8 cellular contexts compared by ENCODE assay signal in the genomic region with DNA sequence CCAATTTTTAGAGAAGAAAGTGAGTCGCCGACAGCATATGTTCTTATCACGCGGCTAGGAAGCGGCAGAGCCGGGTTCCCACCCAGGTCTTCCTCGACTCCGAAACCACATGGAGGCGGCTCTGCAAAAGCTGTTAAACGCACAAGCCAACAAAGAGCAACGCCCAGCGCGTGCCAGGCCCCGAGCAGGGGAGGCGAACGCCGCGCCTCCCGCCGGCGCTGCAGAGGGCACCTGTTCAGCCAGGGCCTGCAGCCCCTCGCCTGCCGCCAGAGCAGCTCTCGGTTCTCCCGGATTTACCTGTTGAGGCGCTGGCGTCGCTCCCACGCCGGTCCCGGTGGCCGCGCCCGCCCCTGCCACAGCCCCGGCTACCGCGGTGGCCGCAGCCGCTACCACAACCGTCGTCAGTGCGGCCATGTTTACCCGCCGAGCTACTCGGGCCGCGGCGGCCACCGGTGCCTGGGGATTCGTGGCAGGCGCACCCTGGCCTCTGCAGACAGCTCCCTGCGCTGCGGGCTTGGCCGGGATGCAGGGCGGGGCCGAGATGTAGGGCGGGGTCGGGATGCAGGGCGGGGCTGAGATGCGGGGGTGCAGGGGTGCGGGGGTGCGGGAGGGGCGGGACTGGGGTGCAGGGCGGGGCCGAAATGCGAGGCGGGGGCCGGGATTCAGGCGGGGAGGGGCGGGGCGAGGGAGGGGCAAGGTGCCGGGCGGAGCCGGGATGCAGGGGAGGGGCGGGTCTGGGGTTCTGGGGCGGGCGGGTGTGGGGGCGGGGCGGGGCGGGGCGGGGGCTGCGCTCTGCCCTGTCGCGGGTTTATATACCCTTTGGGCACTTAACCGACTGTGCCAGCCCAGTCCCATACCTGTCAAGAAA. TPM values are rescaled to one million over a fixed set of nuclear protein-coding genes. Genes with fewer than 3 reads are reported as not detected.
DNase-seq lines count a peak whose midpoint lies in the region; ATAC-seq, FAIRE-seq and TF ChIP-seq lines count a peak whose summit lies in the region.

A gene with protein sequence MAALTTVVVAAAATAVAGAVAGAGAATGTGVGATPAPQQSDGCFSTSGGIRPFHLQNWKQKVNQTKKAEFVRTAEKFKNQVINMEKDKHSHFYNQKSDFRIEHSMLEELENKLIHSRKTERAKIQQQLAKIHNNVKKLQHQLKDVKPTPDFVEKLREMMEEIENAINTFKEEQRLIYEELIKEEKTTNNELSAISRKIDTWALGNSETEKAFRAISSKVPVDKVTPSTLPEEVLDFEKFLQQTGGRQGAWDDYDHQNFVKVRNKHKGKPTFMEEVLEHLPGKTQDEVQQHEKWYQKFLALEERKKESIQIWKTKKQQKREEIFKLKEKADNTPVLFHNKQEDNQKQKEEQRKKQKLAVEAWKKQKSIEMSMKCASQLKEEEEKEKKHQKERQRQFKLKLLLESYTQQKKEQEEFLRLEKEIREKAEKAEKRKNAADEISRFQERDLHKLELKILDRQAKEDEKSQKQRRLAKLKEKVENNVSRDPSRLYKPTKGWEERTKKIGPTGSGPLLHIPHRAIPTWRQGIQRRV (minus strand): TSS at position 525 of the 868 bp plus-strand sequence. CDS start 111 bp downstream, at position 414.

- DNase-seq in D721Med (ENCODE audit: insufficient read length, low spot score) (peak; percentile 77), HT1080 (ENCODE audit: low read depth) (peak; percentile 62), Panc1 (ENCODE audit: low read depth, low spot score) (no peak), fibroblast of the aortic adventitia (ENCODE audit: low read depth) (peak; percentile 66), nephron progenitor cell (peak; percentile 83)
- peak; percentile 51 for DNase-seq in activated T-helper 1 cell treated with anti-CD3 and anti-CD28 coated beads, Interleukin-12 subunit alpha, Interleukin-12 subunit beta, Interleukin-2, Interleukin-4 antibody, amounts not matched to agents 30 ng/mL and 10 ng/mL and 1 ng/mL, durations not matched to agents 14 hours and 24 hours and 36 hours (ENCODE audit: low spot score)

- peaks cover 53% of the 10 kb centered on the region for H3K27me3 Mint-ChIP-seq in activated T-helper 1 cell treated with anti-CD3 and anti-CD28 coated beads, Interleukin-12 subunit alpha, Interleukin-12 subunit beta, Interleukin-2, Interleukin-4 antibody, amounts not matched to agents 30 ng/mL and 10 ng/mL and 1 ng/mL, durations not matched to agents 14 hours and 24 hours and 36 hours (ENCODE audit: insufficient read depth)
- peaks cover 13% of the 10 kb centered on the region for H3K27me3 Mint-ChIP-seq in nephron progenitor cell (ENCODE audit: low read depth, poor library complexity)
- peaks cover 7% of the 10 kb centered on the region for H3K27me3 Mint-ChIP-seq in stimulated activated naive CD8-positive, alpha-beta T cell treated with anti-CD3 and anti-CD28 coated beads, Interleukin-15, Interleukin-2, amounts not matched to agents 100 ng/mL and 50 ng/mL, for 24 hours

- no peaks in the 10 kb centered on the region for H3K36me3 Mint-ChIP-seq in activated T-helper 1 cell treated with anti-CD3 and anti-CD28 coated beads, Interleukin-12 subunit alpha, Interleukin-12 subunit beta, Interleukin-2, Interleukin-4 antibody, amounts not matched to agents 30 ng/mL and 10 ng/mL and 1 ng/mL, durations not matched to agents 14 hours and 24 hours and 36 hours (ENCODE audit: low read depth)
- peaks cover 39% of the 10 kb centered on the region for H3K36me3 Mint-ChIP-seq in nephron progenitor cell (ENCODE audit: low read depth)
- H3K36me3 Mint-ChIP-seq in stimulated activated naive CD8-positive, alpha-beta T cell treated with anti-CD3 and anti-CD28 coated beads, Interleukin-15, Interleukin-2, amounts not matched to agents 100 ng/mL and 50 ng/mL, for 24 hours (ENCODE audit: low read depth) = no peaks in the 10 kb centered on the region

- H3K4me1 ChIP-seq in Panc1 (ENCODE audit: control insufficient read depth, insufficient read depth, low read length) = 0 out of 2 replicates have a peak, but pooled peaks cover 5% of the 10 kb centered on the region

- in situ Hi-C loops in Panc1 (cut with HindIII; ENCODE audit: low pct_unique_long_range_greater_than_20kb, low sequenced_read_pairs) = no loop called here

- CTCF ChIA-PET in Panc1 (lab: Charles Lee) = interaction anchor here (0.6 kb wide), 1 partner anchor 90 kb away, joined by 4 read pairs; no protein-coding TSS in a partner anchor

- POLR2A ChIA-PET in Panc1 (lab: Charles Lee) = no interaction called here

- FAIRE-seq in D721Med (lab: Jason Lieb, UNC) = no peak

- no TSS peak for BruUV-seq in Panc1 (replicated peaks; lab: Mats Ljungman, UMichigan)

- H3K4me3 Mint-ChIP-seq in activated T-helper 1 cell treated with anti-CD3 and anti-CD28 coated beads, Interleukin-12 subunit alpha, Interleukin-12 subunit beta, Interleukin-2, Interleukin-4 antibody, amounts not matched to agents 30 ng/mL and 10 ng/mL and 1 ng/mL, durations not matched to agents 14 hours and 24 hours and 36 hours = peak within 1 kb of the TSS; percentile 77
- H3K4me3 Mint-ChIP-seq in nephron progenitor cell = peak within 1 kb of the TSS; percentile 97
- peak within 1 kb of the TSS; percentile 85 for H3K4me3 Mint-ChIP-seq in stimulated activated naive CD8-positive, alpha-beta T cell treated with anti-CD3 and anti-CD28 coated beads, Interleukin-15, Interleukin-2, amounts not matched to agents 100 ng/mL and 50 ng/mL, for 24 hours

- no peaks in the 10 kb centered on the region; the same call in 1 of the 2 replicates for H3K36me3 ChIP-seq in Panc1 (ENCODE audit: control insufficient read depth, insufficient read depth, low read length)

- intact Hi-C loops in Panc1 (cut with micrococcal nuclease; ENCODE audit: unreplicated experiment) = no loop called here
- intact Hi-C loops in activated T-helper 1 cell treated with anti-CD3 and anti-CD28 coated beads, Interleukin-12 subunit alpha, Interleukin-12 subunit beta, Interleukin-2, Interleukin-4 antibody, amounts not matched to agents 30 ng/mL and 10 ng/mL and 1 ng/mL, durations not matched to agents 14 hours and 24 hours and 36 hours (cut with micrococcal nuclease) = loop anchor here (1.0 to 5.0 kb wide), 7 partner anchors 34 to 543 kb away; partner anchors contain the start of genes FEM1C, PGGT1B and TMED7

- H3K4me1 Mint-ChIP-seq in activated T-helper 1 cell treated with anti-CD3 and anti-CD28 coated beads, Interleukin-12 subunit alpha, Interleukin-12 subunit beta, Interleukin-2, Interleukin-4 antibody, amounts not matched to agents 30 ng/mL and 10 ng/mL and 1 ng/mL, durations not matched to agents 14 hours and 24 hours and 36 hours (ENCODE audit: low read depth) = peaks cover 9% of the 10 kb centered on the region
- H3K4me1 Mint-ChIP-seq in nephron progenitor cell = peaks cover 18% of the 10 kb centered on the region
- H3K4me1 Mint-ChIP-seq in stimulated activated naive CD8-positive, alpha-beta T cell treated with anti-CD3 and anti-CD28 coated beads, Interleukin-15, Interleukin-2, amounts not matched to agents 100 ng/mL and 50 ng/mL, for 24 hours (ENCODE audit: low read depth) = peaks cover 4% of the 10 kb centered on the region

- H3K9me3 ChIP-seq in Panc1 (ENCODE audit: control insufficient read depth, insufficient read depth, low read depth, low read length) = no peaks in the 10 kb centered on the region

- peaks cover 9% of the 10 kb centered on the region for H3K9me3 Mint-ChIP-seq in activated T-helper 1 cell treated with anti-CD3 and anti-CD28 coated beads, Interleukin-12 subunit alpha, Interleukin-12 subunit beta, Interleukin-2, Interleukin-4 antibody, amounts not matched to agents 30 ng/mL and 10 ng/mL and 1 ng/mL, durations not matched to agents 14 hours and 24 hours and 36 hours
- peaks cover 39% of the 10 kb centered on the region for H3K9me3 Mint-ChIP-seq in nephron progenitor cell
- H3K9me3 Mint-ChIP-seq in stimulated activated naive CD8-positive, alpha-beta T cell treated with anti-CD3 and anti-CD28 coated beads, Interleukin-15, Interleukin-2, amounts not matched to agents 100 ng/mL and 50 ng/mL, for 24 hours = peaks cover 6% of the 10 kb centered on the region

- no peaks in the 10 kb centered on the region; the same call in 1 of the 2 replicates for H3K27me3 ChIP-seq in Panc1 (ENCODE audit: control insufficient read depth, insufficient read depth, low read length)

- peak; percentile 77 for ATAC-seq in GM21381 (IDR thresholded peaks at IDR 0.05; ENCODE audit: unreplicated experiment)
- ATAC-seq in Panc1 = peak; percentile 95

- H3K4me3 ChIP-seq in Panc1 (ENCODE audit: low read depth in 2 of 2, low read length in 2 of 2) (peak within 1 kb of the TSS; percentile 71 to 88), fibroblast of the aortic adventitia (ENCODE audit: low read depth, low read length) (peak within 1 kb of the TSS; percentile 85)

- H3K27ac ChIP-seq in Panc1 (ENCODE audit: low read length) = peak within 1 kb of the TSS; percentile 72

- TF ChIP-seq CTCF in D721Med (IDR thresholded peaks at IDR 0.05; ENCODE audit: insufficient read depth, missing control alignments) (no peak), Panc1 (IDR thresholded peaks at IDR 0.05) (no peak), fibroblast of the aortic adventitia (IDR thresholded peaks at IDR 0.05; ENCODE audit: insufficient read depth, low read length) (no peak), nephron progenitor cell (IDR thresholded peaks at IDR 0.05) (no peak)

- no peak within 1 kb of the TSS for H3K27ac Mint-ChIP-seq in activated T-helper 1 cell treated with anti-CD3 and anti-CD28 coated beads, Interleukin-12 subunit alpha, Interleukin-12 subunit beta, Interleukin-2, Interleukin-4 antibody, amounts not matched to agents 30 ng/mL and 10 ng/mL and 1 ng/mL, durations not matched to agents 14 hours and 24 hours and 36 hours
- H3K27ac Mint-ChIP-seq in nephron progenitor cell = no peak within 1 kb of the TSS
- peak within 1 kb of the TSS; percentile 72 for H3K27ac Mint-ChIP-seq in stimulated activated naive CD8-positive, alpha-beta T cell treated with anti-CD3 and anti-CD28 coated beads, Interleukin-15, Interleukin-2, amounts not matched to agents 100 ng/mL and 50 ng/mL, for 24 hours

RNA-seq across cellular contexts. Expression of the gene that starts here (rescaled TPM):
- total RNA-seq in HT1080 (2014; rRNA removed; shearing (Covaris generic)) = 5.8 and 8.6 TPM in 2 replicates
- polyA plus RNA-seq in HT1080 (2015; cell fraction: cytosol; rRNA removed) = 5.7 and 5.9 TPM in 2 replicates
- 3.3 and 5.4 TPM in 2 replicates for polyA plus RNA-seq in HT1080 (2015; cell fraction: nucleus; rRNA removed)
- total RNA-seq in Panc1 (2021; ENCODE audit: unreplicated experiment) (5.6 TPM), fibroblast of the aortic adventitia (ENCODE audit: low replicate concordance) (12.6 and 30.7 TPM in 2 replicates)
- 4.4 TPM for polyA plus RNA-seq in Panc1 (2012; ENCODE audit: insufficient read length)
- total RNA-seq in activated T-helper 1 cell treated with anti-CD3 and anti-CD28 coated beads, Interleukin-12 subunit alpha, Interleukin-12 subunit beta, Interleukin-2, Interleukin-4 antibody, amounts not matched to agents 30 ng/mL and 10 ng/mL and 1 ng/mL, durations not matched to agents 14 hours and 24 hours and 36 hours = 0.22 and 0.29 TPM in 2 replicates

Comparison
In these comparisons a context has a peak if more than half of its experiments do, and no peak if none do; other contexts are left out.
1. Peak in DNase-seq in activated T-helper 1 cell treated with anti-CD3 and anti-CD28 coated beads, Interleukin-12 subunit alpha, Interleukin-12 subunit beta, Interleukin-2, Interleukin-4 antibody, amounts not matched to agents 30 ng/mL and 10 ng/mL and 1 ng/mL, durations not matched to agents 14 hours and 24 hours and 36 hours; RNA of the gene not detected or under 1 TPM.